ENCODE assay signal across 8 cellular contexts in the genomic region with DNA sequence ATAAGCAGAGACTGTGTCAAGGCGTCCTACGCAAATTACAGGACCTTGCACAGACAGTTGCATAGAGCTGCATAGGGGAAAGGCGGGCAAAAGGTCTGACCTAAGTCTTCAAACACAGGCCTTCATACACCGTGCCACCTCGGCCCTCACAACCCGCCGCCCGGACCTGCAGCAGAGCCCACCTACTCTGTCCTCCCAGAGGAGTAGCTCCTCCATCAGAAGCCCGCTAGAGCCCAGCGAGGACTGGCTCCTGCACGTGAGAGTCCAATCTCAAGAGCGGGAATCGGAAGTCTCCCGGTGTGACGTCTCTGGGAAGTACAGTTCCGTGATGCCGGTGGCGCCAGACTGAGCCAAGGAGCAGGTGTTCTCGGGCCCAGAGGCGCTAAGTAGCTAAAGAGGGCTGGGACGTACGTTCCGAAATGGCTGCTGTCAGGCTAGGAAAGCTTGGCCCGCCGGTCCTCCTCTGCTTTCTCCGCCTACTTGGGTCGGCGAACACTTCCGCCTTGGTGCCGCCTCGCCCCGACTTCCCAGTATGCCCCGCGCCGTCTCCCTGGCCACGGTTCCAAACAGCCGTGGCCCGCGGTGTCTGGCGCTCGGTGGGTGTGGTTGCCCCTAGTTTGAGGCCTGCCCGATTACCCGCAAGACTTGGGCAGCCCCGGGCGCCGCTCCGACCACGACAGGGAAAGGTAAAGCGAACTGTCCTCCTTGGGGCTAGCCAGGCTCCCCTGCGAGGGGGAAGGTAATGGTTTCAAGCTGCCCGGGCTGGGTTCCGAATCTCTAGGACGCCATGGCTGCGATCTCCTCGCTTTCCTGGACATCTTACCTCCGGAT. TPM values are rescaled to one million over a fixed set of nuclear protein-coding genes. Genes with fewer than 3 reads are reported as not detected.
DNase-seq lines count a peak whose midpoint lies in the region; ATAC-seq and TF ChIP-seq lines count a peak whose summit lies in the region.

A gene with protein sequence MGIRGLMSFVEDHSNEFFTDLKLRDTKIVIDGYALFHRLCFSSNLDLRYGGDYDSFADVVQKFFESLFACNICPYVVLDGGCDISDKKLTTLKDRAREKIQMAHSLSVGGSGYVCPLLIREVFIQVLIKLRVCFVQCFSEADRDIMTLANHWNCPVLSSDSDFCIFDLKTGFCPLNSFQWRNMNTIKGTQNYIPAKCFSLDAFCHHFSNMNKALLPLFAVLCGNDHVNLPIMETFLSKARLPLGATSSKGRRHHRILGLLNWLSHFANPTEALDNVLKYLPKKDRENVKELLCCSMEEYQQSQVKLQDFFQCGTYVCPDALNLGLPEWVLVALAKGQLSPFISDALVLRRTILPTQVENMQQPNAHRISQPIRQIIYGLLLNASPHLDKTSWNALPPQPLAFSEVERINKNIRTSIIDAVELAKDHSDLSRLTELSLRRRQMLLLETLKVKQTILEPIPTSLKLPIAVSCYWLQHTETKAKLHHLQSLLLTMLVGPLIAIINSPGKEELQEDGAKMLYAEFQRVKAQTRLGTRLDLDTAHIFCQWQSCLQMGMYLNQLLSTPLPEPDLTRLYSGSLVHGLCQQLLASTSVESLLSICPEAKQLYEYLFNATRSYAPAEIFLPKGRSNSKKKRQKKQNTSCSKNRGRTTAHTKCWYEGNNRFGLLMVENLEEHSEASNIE (minus strand): TSS at position 505 of the 831 bp plus-strand sequence. CDS start 1,519 bp downstream, outside the sequence.
A gene with protein sequence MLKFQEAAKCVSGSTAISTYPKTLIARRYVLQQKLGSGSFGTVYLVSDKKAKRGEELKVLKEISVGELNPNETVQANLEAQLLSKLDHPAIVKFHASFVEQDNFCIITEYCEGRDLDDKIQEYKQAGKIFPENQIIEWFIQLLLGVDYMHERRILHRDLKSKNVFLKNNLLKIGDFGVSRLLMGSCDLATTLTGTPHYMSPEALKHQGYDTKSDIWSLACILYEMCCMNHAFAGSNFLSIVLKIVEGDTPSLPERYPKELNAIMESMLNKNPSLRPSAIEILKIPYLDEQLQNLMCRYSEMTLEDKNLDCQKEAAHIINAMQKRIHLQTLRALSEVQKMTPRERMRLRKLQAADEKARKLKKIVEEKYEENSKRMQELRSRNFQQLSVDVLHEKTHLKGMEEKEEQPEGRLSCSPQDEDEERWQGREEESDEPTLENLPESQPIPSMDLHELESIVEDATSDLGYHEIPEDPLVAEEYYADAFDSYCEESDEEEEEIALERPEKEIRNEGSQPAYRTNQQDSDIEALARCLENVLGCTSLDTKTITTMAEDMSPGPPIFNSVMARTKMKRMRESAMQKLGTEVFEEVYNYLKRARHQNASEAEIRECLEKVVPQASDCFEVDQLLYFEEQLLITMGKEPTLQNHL (plus strand): TSS at position 557 of the 831 bp plus-strand sequence. CDS start 2,832 bp downstream, outside the sequence.

- peak; percentile 98 for ATAC-seq in GM19351 (IDR thresholded peaks at IDR 0.05; ENCODE audit: unreplicated experiment)
- ATAC-seq in HG03520 (IDR thresholded peaks at IDR 0.05; ENCODE audit: unreplicated experiment) = peak; percentile 96

- WGBS in liver = under 1% methylated on average over 56 of the region's 56 CpGs

- peak; percentile 31 to 89 (median 84) for DNase-seq in C1 segment of cervical spinal cord (lab: John Stamatoyannopoulos, UW)
- DNase-seq in NCI-H526 treated with DMSO at 0.1 percent for 48 hours (lab: John Stamatoyannopoulos, UW) = peak; percentile 74
- DNase-seq in activated CD4-positive, alpha-beta T cell treated with anti-CD3 and anti-CD28 coated beads, Interleukin-2, amount 50 U/mL, for 1 hour = peak; percentile 93
- DNase-seq in dermis blood vessel endothelial cell = peak; percentile 90
- DNase-seq in stimulated activated CD4-positive, alpha-beta T cell treated with anti-CD3 and anti-CD28 coated beads, Interleukin-4, amount 100 ng/mL, for 24 hours = peak; percentile 92

- H3K36me3 ChIP-seq in liver (ENCODE audit: control insufficient read depth in 4 of 4, insufficient read depth in 3 of 4, low read depth in 1 of 4, low read length in 3 of 4) = peaks cover 0 to 3% (median 1%) of the 10 kb centered on the region in 4 donors

- H3K4me1 ChIP-seq in liver (ENCODE audit: control insufficient read depth in 4 of 4, insufficient read depth in 4 of 4, low read length in 3 of 4) = peaks cover 2 to 21% (median 13%) of the 10 kb centered on the region in 4 donors

- peak within 1 kb of the TSS; percentile 69 to 93 (median 81) for H3K4me3 ChIP-seq in liver (ENCODE audit: low read depth in 1 of 3, low read length in 3 of 3)

- no peak for TF ChIP-seq CTCF in liver (IDR thresholded peaks at IDR 0.05; ENCODE audit: low read depth, low read length, missing input control)

- peak within 1 kb of the TSS; percentile 72 to 77 for H3K9ac ChIP-seq in liver (ENCODE audit: low read depth in 1 of 2, low read length in 2 of 2)

- H3K9me3 ChIP-seq in liver (ENCODE audit: control insufficient read depth in 4 of 4, low read length in 3 of 4) = no peaks in the 10 kb centered on the region

- H3K27ac ChIP-seq in liver (ENCODE audit: low read depth in 1 of 2, low read length in 2 of 2) = peak within 1 kb of the TSS; percentile 69 to 81

- peak in 1 of 2 donors; percentile 31 for TF ChIP-seq RAD21 in liver (IDR thresholded peaks at IDR 0.05)

- H3K27me3 ChIP-seq in liver (ENCODE audit: control insufficient read depth in 4 of 4, insufficient read depth in 4 of 4, low read length in 3 of 4) = no peaks in the 10 kb centered on the region

TF ChIP-seq in liver, 16 proteins besides CTCF, POLR2A, EP300 and RAD21:
- TF ChIP-seq FOXA2 (IDR thresholded peaks at IDR 0.05) (no peak), YY1 (IDR thresholded peaks at IDR 0.05) (peak; percentile 97), RXRA (IDR thresholded peaks at IDR 0.05) (peak in 1 of 2 donors; percentile 23), SP1 (IDR thresholded peaks at IDR 0.05) (peak; percentile 14), HNF4A (conservative IDR thresholded peaks at IDR 0.05) (peak in 1 of 2 donors; percentile 38), EGR1 (IDR thresholded peaks at IDR 0.05; ENCODE audit: low read depth in 2 of 2) (peak in 1 of 2 donors; percentile 59), GABPA (IDR thresholded peaks at IDR 0.05 in 1 of 2, conservative IDR thresholded peaks at IDR 0.05 in 1 of 2) (peak in 1 of 2 donors; percentile 83), MAX (IDR thresholded peaks at IDR 0.05) (peak; percentile 67), TAF1 (conservative IDR thresholded peaks at IDR 0.05) (peak; percentile 69), FOXA1 (IDR thresholded peaks at IDR 0.05) (no peak)

RNA-seq across cellular contexts. Expression of the first gene that starts in this region (rescaled TPM):
- total RNA-seq in dermis blood vessel endothelial cell (5.7 and 7.5 TPM in 2 replicates), liver (1 to 10 TPM; 4.6 to 6.0 TPM)
- 1 to 10 TPM; 2.6 to 5.7 TPM for polyA plus RNA-seq in liver

RNA-seq across cellular contexts. Expression of the second gene that starts in this region (rescaled TPM):
- total RNA-seq in dermis blood vessel endothelial cell (2.8 and 4.1 TPM in 2 replicates), liver (under 1 TPM; 0.84 to 0.92 TPM)
- polyA plus RNA-seq in liver = under 1 TPM; 0.35 to 0.53 TPM

Comparison
In these comparisons a context has a peak if more than half of its experiments do, and no peak if none do; other contexts are left out.
1. Peak in every context shown above with its lines: DNase-seq, ATAC-seq, H3K4me3 ChIP-seq and H3K27ac ChIP-seq.